In genomic region chr3:119559441-119559963, GRCh38 we compare ENCODE assay signal across 9 cellular contexts. TPM values are rescaled to one million over a fixed set of nuclear protein-coding genes. Genes with fewer than 3 reads are reported as not detected.
DNase-seq lines count a peak whose midpoint lies in the region; ATAC-seq and TF ChIP-seq lines count a peak whose summit lies in the region.
"Had no signal": no experiment of that assay in that cellular context is flagged by ENCODE, and none has a peak within 500 bp of the region (broad histone marks: within the 10 kb centered on the region; RNA-seq: fewer than 3 reads in every experiment).

Gene CD80 (minus strand): TSS chr3:119559614. CDS start chr3:119557728, 1,886 bp downstream.

- CTCF ChIA-PET in CD4-positive, alpha-beta memory T cell (lab: Charles Lee; ENCODE audit: partially characterized antibody): interaction anchor here (0.7 to 1.5 kb wide), 4 partner anchors 15 to 675 kb away, joined by 3 to 8 read pairs (median 3); no protein-coding TSS in a partner anchor

- no peaks in the 10 kb centered on the region for H3K9me3 ChIP-seq in CD4-positive, alpha-beta memory T cell (ENCODE audit: control insufficient read depth in 1 of 2, low read length in 2 of 2)

- POLR2A ChIA-PET in CD4-positive, alpha-beta memory T cell (lab: Charles Lee; ENCODE audit: partially characterized antibody): interaction anchor here (1.0 kb wide), 1 partner anchor 23 kb away, joined by 3 read pairs; no protein-coding TSS in a partner anchor

- H3K9me3 Mint-ChIP-seq in CD4-positive, alpha-beta memory T cell: no peaks in the 10 kb centered on the region
- H3K9me3 Mint-ChIP-seq: activated naive CD4-positive, alpha-beta T cell treated with anti-CD3 and anti-CD28 coated beads, Interleukin-2, amount 50 U/mL, for 24 hours had no signal

- H3K36me3 ChIP-seq in CD4-positive, alpha-beta memory T cell (ENCODE audit: insufficient read depth, low read length): no peaks in the 10 kb centered on the region

- no peaks in the 10 kb centered on the region for H3K36me3 Mint-ChIP-seq in CD4-positive, alpha-beta memory T cell
- H3K36me3 Mint-ChIP-seq: activated naive CD4-positive, alpha-beta T cell treated with anti-CD3 and anti-CD28 coated beads, Interleukin-2, amount 50 U/mL, for 24 hours had no signal

- peak; percentile 44 for ATAC-seq in HG03064 (IDR thresholded peaks at IDR 0.05; ENCODE audit: low read depth, unreplicated experiment)

- in situ Hi-C loops in GM18951 (cut with MboI; ENCODE audit: low sequenced_read_pairs, unreplicated experiment): no loop called here

- TF ChIP-seq POLR2A in GM18951 (IDR thresholded peaks at IDR 0.05; ENCODE audit: extremely low read depth, insufficient read depth, insufficient read length): peak; percentile 50

- H3K4me1 Mint-ChIP-seq in CD4-positive, alpha-beta memory T cell: peaks cover 16 to 29% (median 21%) of the 10 kb centered on the region in 4 donors

- H3K27me3 ChIP-seq in CD4-positive, alpha-beta memory T cell (ENCODE audit: insufficient read depth, low read length): no peaks in the 10 kb centered on the region

- H3K4me3 Mint-ChIP-seq in CD4-positive, alpha-beta memory T cell: peak within 1 kb of the TSS in 7 of 8 donors; percentile 28 to 61 (median 53)
- H3K4me3 Mint-ChIP-seq: activated naive CD4-positive, alpha-beta T cell treated with anti-CD3 and anti-CD28 coated beads, Interleukin-2, amount 50 U/mL, for 24 hours had no signal

- peak within 1 kb of the TSS; percentile 16 for H3K27ac ChIP-seq in CD4-positive, alpha-beta memory T cell (ENCODE audit: low read depth, low read length)

- H3K4me3 ChIP-seq in CD4-positive, alpha-beta memory T cell (ENCODE audit: low read length in 2 of 2): peak within 1 kb of the TSS in 1 of 2 donors; percentile 31
- H3K4me3 ChIP-seq in foreskin fibroblast (ENCODE audit: low read depth in 1 of 2, low read length in 2 of 2): no peak within 1 kb of the TSS
- no peak within 1 kb of the TSS for H3K4me3 ChIP-seq in skeletal muscle cell (ENCODE audit: low read depth, low read length)

- no peak for TF ChIP-seq CTCF in foreskin fibroblast (IDR thresholded peaks at IDR 0.05; ENCODE audit: low read depth, low read length)

- H3K27ac Mint-ChIP-seq in CD4-positive, alpha-beta memory T cell: peak within 1 kb of the TSS in 6 of 7 donors; percentile 44 to 81 (median 63)
- H3K27ac Mint-ChIP-seq: activated naive CD4-positive, alpha-beta T cell treated with anti-CD3 and anti-CD28 coated beads, Interleukin-2, amount 50 U/mL, for 24 hours had no signal

- no peaks in the 10 kb centered on the region for H3K27me3 Mint-ChIP-seq in CD4-positive, alpha-beta memory T cell
- H3K27me3 Mint-ChIP-seq: activated naive CD4-positive, alpha-beta T cell treated with anti-CD3 and anti-CD28 coated beads, Interleukin-2, amount 50 U/mL, for 24 hours had no signal

- peaks cover 25% of the 10 kb centered on the region for H3K4me1 ChIP-seq in CD4-positive, alpha-beta memory T cell (ENCODE audit: insufficient read depth, low read length)

- intact Hi-C loops in CD4-positive, alpha-beta memory T cell (cut with micrococcal nuclease): loop anchor here (2.0 kb wide), 1 partner anchor 675 kb away; no protein-coding TSS in a partner anchor

- peak; percentile 44 to 54 (median 46) for DNase-seq in CD4-positive, alpha-beta memory T cell
- DNase-seq in NOMO-1 treated with dmso at 0.1 percent for 144 hours (lab: John Stamatoyannopoulos, UW; ENCODE audit: unreplicated experiment) (peak; percentile 69), foreskin fibroblast (peak; percentile 23 to 62), skeletal muscle cell (ENCODE audit: low read depth) (peak; percentile 5), NCI-H1092 (lab: John Stamatoyannopoulos, UW) (no peak)
- DNase-seq in activated CD8-positive, alpha-beta memory T cell treated with anti-CD3 and anti-CD28 coated beads, Interleukin-2, amount 50 U/mL, for 4 hours: peak; percentile 44

RNA-seq across cellular contexts. Expression of gene CD80, which starts in this region (rescaled TPM):
- total RNA-seq in CD4-positive, alpha-beta memory T cell: under 1 TPM; 0.42 to 0.44 TPM
- 1 to 10 TPM in 1 of 2 donors, not detected in 1; 1.6 TPM for polyA plus RNA-seq in CD4-positive, alpha-beta memory T cell
